In the genomic region with DNA sequence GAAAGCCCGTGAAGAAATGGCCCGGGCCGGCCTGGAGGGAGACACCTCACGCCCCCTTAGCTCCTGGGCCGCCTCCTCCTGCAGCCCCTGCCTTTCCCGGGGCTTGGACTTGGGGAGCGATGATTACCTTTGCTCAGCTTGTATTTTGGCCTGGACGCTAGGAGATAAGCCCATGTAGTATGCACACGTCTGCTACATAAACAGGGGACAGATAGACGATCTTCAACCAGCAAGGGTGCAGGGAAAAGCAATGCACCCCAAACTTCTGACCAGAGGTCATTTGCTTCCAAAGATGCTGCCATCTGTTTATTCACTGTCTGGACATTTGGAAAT, we compare ENCODE assay signal across 14 cellular contexts. TPM values are rescaled to one million over a fixed set of nuclear protein-coding genes. Genes with fewer than 3 reads are reported as not detected.
DNase-seq lines count a peak whose midpoint lies in the region; FAIRE-seq and TF ChIP-seq lines count a peak whose summit lies in the region.
"Had no signal": no experiment of that assay in that cellular context is flagged by ENCODE, and none has a peak within 500 bp of the region (broad histone marks: within the 10 kb centered on the region; RNA-seq: fewer than 3 reads in every experiment).

No MANE protein-coding gene starts in this region.

- no peak for DNase-seq in activated CD4-positive, alpha-beta T cell treated with anti-CD3 and anti-CD28 coated beads, Interleukin-2, amount 10 ng/mL, durations not matched to agents 24 days and 14 days
- DNase-seq in activated CD4-positive, alpha-beta T cell treated with anti-CD3 and anti-CD28 coated beads, Interleukin-2, amount 50 U/mL, for 48 hours = no peak
- DNase-seq in GM18507 (ENCODE audit: extremely low spot score, insufficient read length, low read depth) (no peak), NCI-H510A treated with DMSO at 0.1 percent for 48 hours (lab: John Stamatoyannopoulos, UW) (no peak), dorsolateral prefrontal cortex (no peak), progenitor cell of endocrine pancreas (ENCODE audit: low spot score, unreplicated experiment) (no peak)
- DNase-seq in activated T-helper 1 cell treated with anti-CD3 and anti-CD28 coated beads, Interleukin-12 subunit alpha, Interleukin-12 subunit beta, Interleukin-2, Interleukin-4 antibody, amounts not matched to agents 30 ng/mL and 10 ng/mL and 1 ng/mL, durations not matched to agents 14 hours and 24 hours and 36 hours (ENCODE audit: low spot score) = no peak
- DNase-seq: NCI-H748 treated with DMSO at 0.1 percent for 48 hours; psoas muscle; SHP77 treated with DMSO at 0.1 percent for 48 hours; stimulated activated CD8-positive, alpha-beta memory T cell treated with anti-CD3 and anti-CD28 coated beads, Interleukin-4, amount 100 ng/mL, for 48 hours had no signal

- intact Hi-C loops in activated CD4-positive, alpha-beta T cell treated with anti-CD3 and anti-CD28 coated beads, Interleukin-2, amount 10 ng/mL, durations not matched to agents 24 days and 14 days (cut with micrococcal nuclease) = loop anchor here (10.0 kb wide), 1 partner anchor 72 kb away; no protein-coding TSS in a partner anchor
- intact Hi-C loops in activated T-helper 1 cell treated with anti-CD3 and anti-CD28 coated beads, Interleukin-12 subunit alpha, Interleukin-12 subunit beta, Interleukin-2, Interleukin-4 antibody, amounts not matched to agents 30 ng/mL and 10 ng/mL and 1 ng/mL, durations not matched to agents 14 hours and 24 hours and 36 hours (cut with micrococcal nuclease) = no loop called here
- intact Hi-C loops in dorsolateral prefrontal cortex (cut with DNase I) = loop anchor here in 1 of 2 donors (10.0 kb wide), 1 partner anchor 72 kb away; no protein-coding TSS in a partner anchor

- peak overlapping the region in 1 of 59 donors; percentile 43 for H3K27ac ChIP-seq in dorsolateral prefrontal cortex
- H3K27ac ChIP-seq: psoas muscle, vagina had no signal

- no peaks in the 10 kb centered on the region for H3K9me3 Mint-ChIP-seq in activated CD4-positive, alpha-beta T cell treated with anti-CD3 and anti-CD28 coated beads, Interleukin-2, amount 10 ng/mL, durations not matched to agents 24 days and 14 days
- H3K9me3 Mint-ChIP-seq in activated T-helper 1 cell treated with anti-CD3 and anti-CD28 coated beads, Interleukin-12 subunit alpha, Interleukin-12 subunit beta, Interleukin-2, Interleukin-4 antibody, amounts not matched to agents 30 ng/mL and 10 ng/mL and 1 ng/mL, durations not matched to agents 14 hours and 24 hours and 36 hours = no peaks in the 10 kb centered on the region
- H3K9me3 Mint-ChIP-seq in nephron = no peaks in the 10 kb centered on the region
- H3K9me3 Mint-ChIP-seq in progenitor cell of endocrine pancreas (ENCODE audit: low read depth) = no peaks in the 10 kb centered on the region
- H3K9me3 Mint-ChIP-seq: dendritic cell treated with granulocyte-macrophage colony-stimulating factor and Interleukin-4, amounts not matched to agents 40 ng/mL and 50 ng/mL, for 4 days had no signal

- H3K4me3 Mint-ChIP-seq in activated CD4-positive, alpha-beta T cell treated with anti-CD3 and anti-CD28 coated beads, Interleukin-2, amount 10 ng/mL, durations not matched to agents 24 days and 14 days = peak overlapping the region; percentile 53
- H3K4me3 Mint-ChIP-seq in activated T-helper 1 cell treated with anti-CD3 and anti-CD28 coated beads, Interleukin-12 subunit alpha, Interleukin-12 subunit beta, Interleukin-2, Interleukin-4 antibody, amounts not matched to agents 30 ng/mL and 10 ng/mL and 1 ng/mL, durations not matched to agents 14 hours and 24 hours and 36 hours = peak overlapping the region; percentile 53
- peak overlapping the region; percentile 19 to 60 (median 36) for H3K4me3 Mint-ChIP-seq in nephron
- H3K4me3 Mint-ChIP-seq in progenitor cell of endocrine pancreas (ENCODE audit: low read depth) = no peak overlapping the region

- TF ChIP-seq CTCF in nephron (IDR thresholded peaks at IDR 0.05; ENCODE audit: unreplicated experiment in 3 of 3) (no peak), dorsolateral prefrontal cortex (IDR thresholded peaks at IDR 0.05 in 54 of 56, conservative IDR thresholded peaks at IDR 0.05 in 2 of 56; ENCODE audit: low read depth in 1 of 56, partially characterized antibody in 56 of 56) (no peak), progenitor cell of endocrine pancreas (IDR thresholded peaks at IDR 0.05; ENCODE audit: unreplicated experiment) (no peak)

- H3K27ac Mint-ChIP-seq in activated CD4-positive, alpha-beta T cell treated with anti-CD3 and anti-CD28 coated beads, Interleukin-2, amount 10 ng/mL, durations not matched to agents 24 days and 14 days = no peak overlapping the region
- H3K27ac Mint-ChIP-seq in activated T-helper 1 cell treated with anti-CD3 and anti-CD28 coated beads, Interleukin-12 subunit alpha, Interleukin-12 subunit beta, Interleukin-2, Interleukin-4 antibody, amounts not matched to agents 30 ng/mL and 10 ng/mL and 1 ng/mL, durations not matched to agents 14 hours and 24 hours and 36 hours = peak overlapping the region; percentile 29
- H3K27ac Mint-ChIP-seq in nephron (no peak overlapping the region), progenitor cell of endocrine pancreas (no peak overlapping the region)
- H3K27ac Mint-ChIP-seq: dendritic cell treated with granulocyte-macrophage colony-stimulating factor and Interleukin-4, amounts not matched to agents 40 ng/mL and 50 ng/mL, for 4 days had no signal

- peak overlapping the region in 1 of 59 donors; percentile 45 for H3K4me3 ChIP-seq in dorsolateral prefrontal cortex

- FAIRE-seq in GM18507 (lab: Jason Lieb, UNC) = peak; percentile 5

- H3K36me3 Mint-ChIP-seq in activated CD4-positive, alpha-beta T cell treated with anti-CD3 and anti-CD28 coated beads, Interleukin-2, amount 10 ng/mL, durations not matched to agents 24 days and 14 days (ENCODE audit: low read depth) = peaks cover 2% of the 10 kb centered on the region
- H3K36me3 Mint-ChIP-seq in activated T-helper 1 cell treated with anti-CD3 and anti-CD28 coated beads, Interleukin-12 subunit alpha, Interleukin-12 subunit beta, Interleukin-2, Interleukin-4 antibody, amounts not matched to agents 30 ng/mL and 10 ng/mL and 1 ng/mL, durations not matched to agents 14 hours and 24 hours and 36 hours (ENCODE audit: low read depth) = peaks cover under 1% of the 10 kb centered on the region
- H3K36me3 Mint-ChIP-seq in nephron (ENCODE audit: low read depth) = no peaks in the 10 kb centered on the region
- H3K36me3 Mint-ChIP-seq in progenitor cell of endocrine pancreas (ENCODE audit: insufficient read depth) = no peaks in the 10 kb centered on the region

- peaks cover 44% of the 10 kb centered on the region for H3K27me3 Mint-ChIP-seq in activated CD4-positive, alpha-beta T cell treated with anti-CD3 and anti-CD28 coated beads, Interleukin-2, amount 10 ng/mL, durations not matched to agents 24 days and 14 days
- peaks cover 46% of the 10 kb centered on the region for H3K27me3 Mint-ChIP-seq in activated T-helper 1 cell treated with anti-CD3 and anti-CD28 coated beads, Interleukin-12 subunit alpha, Interleukin-12 subunit beta, Interleukin-2, Interleukin-4 antibody, amounts not matched to agents 30 ng/mL and 10 ng/mL and 1 ng/mL, durations not matched to agents 14 hours and 24 hours and 36 hours (ENCODE audit: insufficient read depth)
- H3K27me3 Mint-ChIP-seq in nephron (ENCODE audit: low read depth) = peaks cover 78% of the 10 kb centered on the region
- peaks cover 67% of the 10 kb centered on the region for H3K27me3 Mint-ChIP-seq in progenitor cell of endocrine pancreas

- peaks cover 14% of the 10 kb centered on the region for H3K4me1 Mint-ChIP-seq in activated CD4-positive, alpha-beta T cell treated with anti-CD3 and anti-CD28 coated beads, Interleukin-2, amount 10 ng/mL, durations not matched to agents 24 days and 14 days
- H3K4me1 Mint-ChIP-seq in activated T-helper 1 cell treated with anti-CD3 and anti-CD28 coated beads, Interleukin-12 subunit alpha, Interleukin-12 subunit beta, Interleukin-2, Interleukin-4 antibody, amounts not matched to agents 30 ng/mL and 10 ng/mL and 1 ng/mL, durations not matched to agents 14 hours and 24 hours and 36 hours (ENCODE audit: low read depth) = peaks cover 11% of the 10 kb centered on the region
- H3K4me1 Mint-ChIP-seq in nephron (peaks cover 13% of the 10 kb centered on the region), progenitor cell of endocrine pancreas (ENCODE audit: low read depth) (peaks cover 7% of the 10 kb centered on the region)

- peaks cover 4 to 56% (median 40%) of the 10 kb centered on the region in 45 donors for H3K27me3 ChIP-seq in dorsolateral prefrontal cortex

RNA-seq across cellular contexts. Expression of a gene that starts 0.9 kb away (rescaled TPM):
- total RNA-seq in activated CD4-positive, alpha-beta T cell treated with anti-CD3 and anti-CD28 coated beads, Interleukin-2, amount 10 ng/mL, durations not matched to agents 24 days and 14 days = 1.3 and 1.4 TPM in 2 replicates
- 1.4 and 1.5 TPM in 2 replicates for total RNA-seq in activated T-helper 1 cell treated with anti-CD3 and anti-CD28 coated beads, Interleukin-12 subunit alpha, Interleukin-12 subunit beta, Interleukin-2, Interleukin-4 antibody, amounts not matched to agents 30 ng/mL and 10 ng/mL and 1 ng/mL, durations not matched to agents 14 hours and 24 hours and 36 hours
- total RNA-seq in dorsolateral prefrontal cortex (under 1 TPM in 65 of 120 experiments, not detected in 55; 0.10 to 0.85 (median 0.25) TPM), progenitor cell of endocrine pancreas (2.2 and 2.4 TPM in 2 replicates)

RNA-seq across cellular contexts. Expression of a gene that starts 3.3 kb away (rescaled TPM):
- 41.3 and 44.7 TPM in 2 replicates for total RNA-seq in activated CD4-positive, alpha-beta T cell treated with anti-CD3 and anti-CD28 coated beads, Interleukin-2, amount 10 ng/mL, durations not matched to agents 24 days and 14 days
- total RNA-seq in activated T-helper 1 cell treated with anti-CD3 and anti-CD28 coated beads, Interleukin-12 subunit alpha, Interleukin-12 subunit beta, Interleukin-2, Interleukin-4 antibody, amounts not matched to agents 30 ng/mL and 10 ng/mL and 1 ng/mL, durations not matched to agents 14 hours and 24 hours and 36 hours = 44.9 and 45.5 TPM in 2 replicates
- 10 to 100 TPM; 13.3 to 33.0 (median 22.0) TPM for total RNA-seq in dorsolateral prefrontal cortex
- 28.1 and 29.9 TPM in 2 replicates for total RNA-seq in progenitor cell of endocrine pancreas

RNA-seq across cellular contexts. Expression of a gene that starts 28.4 kb away (rescaled TPM):
- 8.6 and 9.7 TPM in 2 replicates for total RNA-seq in activated CD4-positive, alpha-beta T cell treated with anti-CD3 and anti-CD28 coated beads, Interleukin-2, amount 10 ng/mL, durations not matched to agents 24 days and 14 days
- 10.3 and 12.5 TPM in 2 replicates for total RNA-seq in activated T-helper 1 cell treated with anti-CD3 and anti-CD28 coated beads, Interleukin-12 subunit alpha, Interleukin-12 subunit beta, Interleukin-2, Interleukin-4 antibody, amounts not matched to agents 30 ng/mL and 10 ng/mL and 1 ng/mL, durations not matched to agents 14 hours and 24 hours and 36 hours
- 100 to 1,000 TPM in 101 of 120 experiments, 10 to 100 TPM in 19; 52.0 to 163 (median 121) TPM for total RNA-seq in dorsolateral prefrontal cortex
- total RNA-seq in progenitor cell of endocrine pancreas = 30.7 and 31.4 TPM in 2 replicates

RNA-seq across cellular contexts. Expression of a gene that starts 41.9 kb away (rescaled TPM):
- total RNA-seq in activated CD4-positive, alpha-beta T cell treated with anti-CD3 and anti-CD28 coated beads, Interleukin-2, amount 10 ng/mL, durations not matched to agents 24 days and 14 days = 1.7 and 2.1 TPM in 2 replicates
- total RNA-seq in activated T-helper 1 cell treated with anti-CD3 and anti-CD28 coated beads, Interleukin-12 subunit alpha, Interleukin-12 subunit beta, Interleukin-2, Interleukin-4 antibody, amounts not matched to agents 30 ng/mL and 10 ng/mL and 1 ng/mL, durations not matched to agents 14 hours and 24 hours and 36 hours = 1.2 and 2.1 TPM in 2 replicates
- 10 to 100 TPM in 11 of 120 experiments, 1 to 10 TPM in 109; 1.1 to 14.8 (median 6.1) TPM for total RNA-seq in dorsolateral prefrontal cortex
- 79.2 and 83.8 TPM in 2 replicates for total RNA-seq in progenitor cell of endocrine pancreas
